Comparison of ENCODE assay signal across 9 cellular contexts in the genomic region with DNA sequence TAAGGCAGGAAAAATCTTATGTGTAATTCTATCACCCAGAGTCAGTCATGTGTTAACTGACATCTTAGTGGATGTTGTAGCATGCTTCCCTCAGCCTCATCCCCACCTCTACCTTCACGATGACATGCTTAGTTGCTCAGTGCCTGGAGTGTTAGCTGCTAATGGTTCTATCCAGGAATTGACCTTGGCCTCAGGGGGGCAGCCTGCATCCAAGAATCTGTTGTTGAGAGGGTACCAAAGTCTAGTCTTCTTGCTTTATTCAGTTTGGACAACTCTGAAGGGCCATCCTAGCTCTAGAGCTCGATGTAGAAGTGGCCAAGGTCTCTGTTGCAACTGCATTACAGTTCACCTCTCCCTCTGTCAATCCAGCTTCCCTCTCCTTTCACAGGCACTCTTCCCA.
DNase-seq lines count a peak whose midpoint lies in the region; ATAC-seq, FAIRE-seq and TF ChIP-seq lines count a peak whose summit lies in the region.
"Had no signal": no experiment of that assay in that cellular context is flagged by ENCODE, and none has a peak within 500 bp of the region (broad histone marks: within the 10 kb centered on the region; RNA-seq: fewer than 3 reads in every experiment).

No MANE protein-coding gene starts in this region.

- H3K36me3 ChIP-seq in tibial nerve: no peaks in the 10 kb centered on the region

- peaks cover 0 to 6% (median 0%) of the 10 kb centered on the region in 4 donors for H3K9me3 ChIP-seq in tibial nerve

- no peaks in the 10 kb centered on the region for H3K4me1 Mint-ChIP-seq in stimulated activated effector memory CD8-positive, alpha-beta T cell treated with anti-CD3 and anti-CD28 coated beads, Interleukin-12 subunit alpha, Interleukin-12 subunit beta, amount 100 ng/mL, for 72 hours
- no peaks in the 10 kb centered on the region for H3K4me1 Mint-ChIP-seq in activated T-helper 1 cell treated with anti-CD3 and anti-CD28 coated beads, Interleukin-12 subunit alpha, Interleukin-12 subunit beta, Interleukin-2, Interleukin-4 antibody, amounts not matched to agents 30 ng/mL and 10 ng/mL and 1 ng/mL, durations not matched to agents 14 hours and 24 hours and 36 hours (ENCODE audit: low read depth)

- TF ChIP-seq EP300 in tibial nerve (IDR thresholded peaks at IDR 0.05): no peak

- no peak overlapping the region for H3K27ac ChIP-seq in tibial nerve
- H3K27ac ChIP-seq: SK-N-MC had no signal

- no peaks in the 10 kb centered on the region for H3K27me3 ChIP-seq in tibial nerve

- no peaks in the 10 kb centered on the region for H3K27me3 Mint-ChIP-seq in activated T-helper 1 cell treated with anti-CD3 and anti-CD28 coated beads, Interleukin-12 subunit alpha, Interleukin-12 subunit beta, Interleukin-2, Interleukin-4 antibody, amounts not matched to agents 30 ng/mL and 10 ng/mL and 1 ng/mL, durations not matched to agents 14 hours and 24 hours and 36 hours (ENCODE audit: insufficient read depth)

- no peak for FAIRE-seq in D721Med (lab: Jason Lieb, UNC)

- TF ChIP-seq CTCF in D721Med (IDR thresholded peaks at IDR 0.05; ENCODE audit: insufficient read depth, missing control alignments): peak; percentile 45
- peak in 4 of 5 experiments; percentile 23 to 58 (median 38) for TF ChIP-seq CTCF in tibial nerve (IDR thresholded peaks at IDR 0.05)

- H3K36me3 Mint-ChIP-seq in stimulated activated effector memory CD8-positive, alpha-beta T cell treated with anti-CD3 and anti-CD28 coated beads, Interleukin-12 subunit alpha, Interleukin-12 subunit beta, amount 100 ng/mL, for 72 hours: no peaks in the 10 kb centered on the region
- no peaks in the 10 kb centered on the region for H3K36me3 Mint-ChIP-seq in activated T-helper 1 cell treated with anti-CD3 and anti-CD28 coated beads, Interleukin-12 subunit alpha, Interleukin-12 subunit beta, Interleukin-2, Interleukin-4 antibody, amounts not matched to agents 30 ng/mL and 10 ng/mL and 1 ng/mL, durations not matched to agents 14 hours and 24 hours and 36 hours (ENCODE audit: low read depth)

- no peak overlapping the region for H3K27ac Mint-ChIP-seq in stimulated activated effector memory CD8-positive, alpha-beta T cell treated with anti-CD3 and anti-CD28 coated beads, Interleukin-12 subunit alpha, Interleukin-12 subunit beta, amount 100 ng/mL, for 72 hours
- H3K27ac Mint-ChIP-seq in activated T-helper 1 cell treated with anti-CD3 and anti-CD28 coated beads, Interleukin-12 subunit alpha, Interleukin-12 subunit beta, Interleukin-2, Interleukin-4 antibody, amounts not matched to agents 30 ng/mL and 10 ng/mL and 1 ng/mL, durations not matched to agents 14 hours and 24 hours and 36 hours: no peak overlapping the region

- no peak overlapping the region for H3K4me3 Mint-ChIP-seq in stimulated activated effector memory CD8-positive, alpha-beta T cell treated with anti-CD3 and anti-CD28 coated beads, Interleukin-12 subunit alpha, Interleukin-12 subunit beta, amount 100 ng/mL, for 72 hours
- no peak overlapping the region for H3K4me3 Mint-ChIP-seq in activated T-helper 1 cell treated with anti-CD3 and anti-CD28 coated beads, Interleukin-12 subunit alpha, Interleukin-12 subunit beta, Interleukin-2, Interleukin-4 antibody, amounts not matched to agents 30 ng/mL and 10 ng/mL and 1 ng/mL, durations not matched to agents 14 hours and 24 hours and 36 hours

- 36 to 41% methylated on average over 2 of the region's 2 CpGs for WGBS in tibial nerve, 2 donors

- DNase-seq in D721Med (ENCODE audit: insufficient read length, low spot score): no peak
- peak; percentile 26 for DNase-seq in KBM-7
- peak; percentile 48 for DNase-seq in amniotic epithelial cell (ENCODE audit: low read depth)
- DNase-seq in hypothalamus (lab: John Stamatoyannopoulos, UW): peak in 31 of 51 donors; percentile 1 to 71 (median 13)
- DNase-seq in tibial nerve (ENCODE audit: low spot score in 2 of 2): peak; percentile 26 to 53
- DNase-seq in stimulated activated CD4-positive, alpha-beta T cell treated with anti-CD3 and anti-CD28 coated beads, Interleukin-1b, Interleukin-23, amount 100 ng/mL, for 48 hours: no peak
- DNase-seq in stimulated activated effector memory CD8-positive, alpha-beta T cell treated with anti-CD3 and anti-CD28 coated beads, Interleukin-12 subunit alpha, Interleukin-12 subunit beta, amount 100 ng/mL, for 72 hours (ENCODE audit: low spot score in 2 of 2): no peak
- no peak for DNase-seq in activated T-helper 1 cell treated with anti-CD3 and anti-CD28 coated beads, Interleukin-12 subunit alpha, Interleukin-12 subunit beta, Interleukin-2, Interleukin-4 antibody, amounts not matched to agents 30 ng/mL and 10 ng/mL and 1 ng/mL, durations not matched to agents 14 hours and 24 hours and 36 hours (ENCODE audit: low spot score)

- H3K4me3 ChIP-seq in tibial nerve: no peak overlapping the region
- H3K4me3 ChIP-seq: SK-N-MC had no signal

- no peaks in the 10 kb centered on the region for H3K9me3 Mint-ChIP-seq in stimulated activated effector memory CD8-positive, alpha-beta T cell treated with anti-CD3 and anti-CD28 coated beads, Interleukin-12 subunit alpha, Interleukin-12 subunit beta, amount 100 ng/mL, for 72 hours
- no peaks in the 10 kb centered on the region for H3K9me3 Mint-ChIP-seq in activated T-helper 1 cell treated with anti-CD3 and anti-CD28 coated beads, Interleukin-12 subunit alpha, Interleukin-12 subunit beta, Interleukin-2, Interleukin-4 antibody, amounts not matched to agents 30 ng/mL and 10 ng/mL and 1 ng/mL, durations not matched to agents 14 hours and 24 hours and 36 hours

- in situ Hi-C loops in KBM-7 (cut with MboI; ENCODE audit: low pct_unique_long_range_greater_than_20kb, low sequenced_read_pairs): loop anchor here (25.0 kb wide), 1 partner anchor 336 kb away; no protein-coding TSS in a partner anchor

- intact Hi-C loops in activated T-helper 1 cell treated with anti-CD3 and anti-CD28 coated beads, Interleukin-12 subunit alpha, Interleukin-12 subunit beta, Interleukin-2, Interleukin-4 antibody, amounts not matched to agents 30 ng/mL and 10 ng/mL and 1 ng/mL, durations not matched to agents 14 hours and 24 hours and 36 hours (cut with micrococcal nuclease): no loop called here

- no peak for ATAC-seq in stimulated activated effector memory CD8-positive, alpha-beta T cell treated with anti-CD3 and anti-CD28 coated beads, Interleukin-12 subunit alpha, Interleukin-12 subunit beta, amount 100 ng/mL, for 72 hours

- no peaks in the 10 kb centered on the region for H3K4me1 ChIP-seq in tibial nerve

- TF ChIP-seq POLR2A in tibial nerve (IDR thresholded peaks at IDR 0.05): no peak

Comparison
In these comparisons a context has a peak if more than half of its experiments do, and no peak if none do; other contexts are left out.
1. DNase-seq: peak in KBM-7 (single experiment), amniotic epithelial cell (single experiment), hypothalamus (31 of 51) and tibial nerve (2 of 2); none in D721Med (single experiment), stimulated activated CD4-positive, alpha-beta T cell treated with anti-CD3 and anti-CD28 coated beads, Interleukin-1b, Interleukin-23, amount 100 ng/mL, for 48 hours (single experiment), stimulated activated effector memory CD8-positive, alpha-beta T cell treated with anti-CD3 and anti-CD28 coated beads, Interleukin-12 subunit alpha, Interleukin-12 subunit beta, amount 100 ng/mL, for 72 hours (0 of 2) and activated T-helper 1 cell treated with anti-CD3 and anti-CD28 coated beads, Interleukin-12 subunit alpha, Interleukin-12 subunit beta, Interleukin-2, Interleukin-4 antibody, amounts not matched to agents 30 ng/mL and 10 ng/mL and 1 ng/mL, durations not matched to agents 14 hours and 24 hours and 36 hours (single experiment).